Comparison of ENCODE assay signal across 10 cellular contexts in the genomic region with DNA sequence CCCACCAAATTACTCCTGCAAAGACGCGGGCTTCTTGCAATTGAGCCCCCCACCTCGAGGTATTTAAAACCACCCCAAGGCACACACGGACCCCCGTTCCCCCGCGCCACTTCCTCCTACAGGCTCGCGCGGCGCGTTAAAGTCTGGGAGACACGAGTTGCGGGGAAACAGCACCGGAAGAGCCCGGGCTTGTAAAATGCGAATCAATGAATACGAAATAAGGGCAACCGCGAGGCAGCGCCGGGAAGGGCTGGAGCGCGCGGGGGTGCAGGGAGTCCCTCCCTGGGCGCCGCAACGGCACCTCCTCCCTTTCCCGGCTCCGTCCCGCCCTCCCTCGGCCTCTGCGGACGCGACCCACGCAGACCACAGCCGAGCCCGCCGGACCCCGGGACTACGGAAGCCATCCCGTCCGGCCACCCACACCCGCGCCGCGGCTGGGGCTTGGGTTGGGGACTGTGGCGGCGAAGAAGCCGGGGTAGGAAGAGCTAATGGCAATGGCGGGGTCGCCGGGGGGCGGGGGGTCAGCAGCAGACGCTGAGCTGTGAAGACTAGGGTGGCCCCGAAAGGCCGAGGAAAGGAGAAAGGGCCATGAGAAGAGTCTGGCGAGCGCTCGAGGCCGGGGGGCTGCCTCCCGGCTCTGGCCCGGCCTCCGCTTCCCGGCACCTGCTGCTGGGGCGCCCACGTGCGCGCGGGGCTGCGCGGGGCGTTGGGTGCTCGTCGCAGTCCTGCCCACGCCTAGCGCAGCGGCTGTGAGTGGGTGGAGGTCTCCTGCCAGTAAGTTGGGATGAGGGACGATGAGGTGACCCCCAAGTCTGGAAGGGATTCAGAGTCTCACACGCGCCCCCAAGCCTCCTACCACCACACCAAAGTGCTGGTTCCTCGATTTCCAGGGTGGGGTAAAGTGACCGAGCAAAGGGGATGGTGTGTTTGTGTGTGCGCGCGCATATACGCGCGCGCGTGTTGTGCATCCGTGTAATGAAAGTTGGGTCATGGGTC. TPM values are rescaled to one million over a fixed set of nuclear protein-coding genes. Genes with fewer than 3 reads are reported as not detected.
DNase-seq lines count a peak whose midpoint lies in the region; ATAC-seq and TF ChIP-seq lines count a peak whose summit lies in the region.
"Had no signal": no experiment of that assay in that cellular context is flagged by ENCODE, and none has a peak within 500 bp of the region (broad histone marks: within the 10 kb centered on the region; RNA-seq: fewer than 3 reads in every experiment).

No MANE protein-coding gene starts in this region.

- peak; percentile 13 for ATAC-seq in GM23338
- peak; percentile 15 to 25 for ATAC-seq in naive B cell (ENCODE audit: low read depth in 2 of 2)
- ATAC-seq in HG03135 (IDR thresholded peaks at IDR 0.05; ENCODE audit: unreplicated experiment) = no peak

- no peak overlapping the region for H3K27ac ChIP-seq in GM23338 (ENCODE audit: low read depth)

- no peaks in the 10 kb centered on the region for H3K36me3 ChIP-seq in GM23338 (ENCODE audit: insufficient read depth)

- H3K79me2 ChIP-seq in GM23338 (replicated peaks; ENCODE audit: insufficient read depth) = peaks cover 16% of the 10 kb centered on the region

- H3K27ac Mint-ChIP-seq in GM23338 (no peak overlapping the region; the same call in 1 of the 2 replicates), naive B cell (peak overlapping the region; percentile 85 to 96 (median 90))

- H3K36me3 Mint-ChIP-seq in GM23338 (ENCODE audit: low read depth) (peaks cover 6% of the 10 kb centered on the region), naive B cell (peaks cover 2 to 12% of the 10 kb centered on the region in 2 donors)

- H3K27me3 ChIP-seq in GM23338 (ENCODE audit: insufficient read depth) = peaks cover 47% of the 10 kb centered on the region

- peaks cover 26% of the 10 kb centered on the region for H3K27me3 Mint-ChIP-seq in GM23338 (ENCODE audit: insufficient read depth, low read depth, poor library complexity)
- peaks cover 4 to 28% (median 20%) of the 10 kb centered on the region in 3 donors for H3K27me3 Mint-ChIP-seq in naive B cell

- H3K4me2 ChIP-seq in GM23338 = peak overlapping the region; percentile 98

- H3K9me2 ChIP-seq in GM23338 (ENCODE audit: insufficient read depth) = no peaks in the 10 kb centered on the region

- H3K4me3 Mint-ChIP-seq in GM23338 (peak overlapping the region; percentile 85), naive B cell (peak overlapping the region; percentile 82 to 96 (median 94))

- peaks cover 26% of the 10 kb centered on the region for H3K4me1 ChIP-seq in GM23338 (ENCODE audit: insufficient read depth)

- no peaks in the 10 kb centered on the region for H3K9me3 Mint-ChIP-seq in GM23338
- peaks cover 0 to 3% (median 0%) of the 10 kb centered on the region in 7 donors for H3K9me3 Mint-ChIP-seq in naive B cell

- no peaks in the 10 kb centered on the region for H4K20me1 ChIP-seq in GM23338 (replicated peaks; ENCODE audit: insufficient read depth)

- H2AFZ ChIP-seq in GM23338 = peak overlapping the region; percentile 99

- H3F3A ChIP-seq in GM23338 (replicated peaks; ENCODE audit: low read depth) = no peaks in the 10 kb centered on the region

- H3K4me1 Mint-ChIP-seq in GM23338 = peaks cover 30% of the 10 kb centered on the region
- H3K4me1 Mint-ChIP-seq in naive B cell = peaks cover 23 to 28% (median 28%) of the 10 kb centered on the region in 3 donors

- peak; percentile 20 for DNase-seq in AG20443 (ENCODE audit: low spot score)
- peak; percentile 50 for DNase-seq in GM23338 (ENCODE audit: low spot score)
- peak; percentile 44 for DNase-seq in astrocyte of the hippocampus (ENCODE audit: low read depth, low spot score)
- peak; percentile 31 for DNase-seq in naive B cell
- no peak for DNase-seq in H4 (ENCODE audit: low spot score)
- DNase-seq in foreskin melanocyte = no peak
- DNase-seq in Kasumi-1 (lab: John Stamatoyannopoulos, UW) = no peak

- peak overlapping the region; percentile 89 for H3K4me3 ChIP-seq in GM23338

- TF ChIP-seq CTCF in GM23338 (conservative IDR thresholded peaks at IDR 0.05; ENCODE audit: low read depth in 2 of 2) = no peak

TF ChIP-seq in GM23338, 12 proteins besides CTCF, POLR2A, EP300 and RAD21:
- TF ChIP-seq POLR2AphosphoS5 (IDR thresholded peaks at IDR 0.05; ENCODE audit: low read depth) (no peak), CREB1 (CRISPR knock-in tag; IDR thresholded peaks at IDR 0.05; ENCODE audit: low read depth) (no peak), ZNF114 (CRISPR knock-in tag; IDR thresholded peaks at IDR 0.05) (no peak), EZH2 (IDR thresholded peaks at IDR 0.05; ENCODE audit: low read depth, unreplicated experiment) (peak; percentile 28), NANOG (IDR thresholded peaks at IDR 0.05; ENCODE audit: borderline replicate concordance) (no peak), JUNB (IDR thresholded peaks at IDR 0.05; ENCODE audit: unreplicated experiment) (no peak)
- TF ChIP-seq, protein P1, sequence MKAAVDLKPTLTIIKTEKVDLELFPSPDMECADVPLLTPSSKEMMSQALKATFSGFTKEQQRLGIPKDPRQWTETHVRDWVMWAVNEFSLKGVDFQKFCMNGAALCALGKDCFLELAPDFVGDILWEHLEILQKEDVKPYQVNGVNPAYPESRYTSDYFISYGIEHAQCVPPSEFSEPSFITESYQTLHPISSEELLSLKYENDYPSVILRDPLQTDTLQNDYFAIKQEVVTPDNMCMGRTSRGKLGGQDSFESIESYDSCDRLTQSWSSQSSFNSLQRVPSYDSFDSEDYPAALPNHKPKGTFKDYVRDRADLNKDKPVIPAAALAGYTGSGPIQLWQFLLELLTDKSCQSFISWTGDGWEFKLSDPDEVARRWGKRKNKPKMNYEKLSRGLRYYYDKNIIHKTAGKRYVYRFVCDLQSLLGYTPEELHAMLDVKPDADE (IDR thresholded peaks at IDR 0.05) = 0 out of 2 replicates have a peak, but pooled peaks have one; percentile 27
- TF ChIP-seq, protein P2, sequence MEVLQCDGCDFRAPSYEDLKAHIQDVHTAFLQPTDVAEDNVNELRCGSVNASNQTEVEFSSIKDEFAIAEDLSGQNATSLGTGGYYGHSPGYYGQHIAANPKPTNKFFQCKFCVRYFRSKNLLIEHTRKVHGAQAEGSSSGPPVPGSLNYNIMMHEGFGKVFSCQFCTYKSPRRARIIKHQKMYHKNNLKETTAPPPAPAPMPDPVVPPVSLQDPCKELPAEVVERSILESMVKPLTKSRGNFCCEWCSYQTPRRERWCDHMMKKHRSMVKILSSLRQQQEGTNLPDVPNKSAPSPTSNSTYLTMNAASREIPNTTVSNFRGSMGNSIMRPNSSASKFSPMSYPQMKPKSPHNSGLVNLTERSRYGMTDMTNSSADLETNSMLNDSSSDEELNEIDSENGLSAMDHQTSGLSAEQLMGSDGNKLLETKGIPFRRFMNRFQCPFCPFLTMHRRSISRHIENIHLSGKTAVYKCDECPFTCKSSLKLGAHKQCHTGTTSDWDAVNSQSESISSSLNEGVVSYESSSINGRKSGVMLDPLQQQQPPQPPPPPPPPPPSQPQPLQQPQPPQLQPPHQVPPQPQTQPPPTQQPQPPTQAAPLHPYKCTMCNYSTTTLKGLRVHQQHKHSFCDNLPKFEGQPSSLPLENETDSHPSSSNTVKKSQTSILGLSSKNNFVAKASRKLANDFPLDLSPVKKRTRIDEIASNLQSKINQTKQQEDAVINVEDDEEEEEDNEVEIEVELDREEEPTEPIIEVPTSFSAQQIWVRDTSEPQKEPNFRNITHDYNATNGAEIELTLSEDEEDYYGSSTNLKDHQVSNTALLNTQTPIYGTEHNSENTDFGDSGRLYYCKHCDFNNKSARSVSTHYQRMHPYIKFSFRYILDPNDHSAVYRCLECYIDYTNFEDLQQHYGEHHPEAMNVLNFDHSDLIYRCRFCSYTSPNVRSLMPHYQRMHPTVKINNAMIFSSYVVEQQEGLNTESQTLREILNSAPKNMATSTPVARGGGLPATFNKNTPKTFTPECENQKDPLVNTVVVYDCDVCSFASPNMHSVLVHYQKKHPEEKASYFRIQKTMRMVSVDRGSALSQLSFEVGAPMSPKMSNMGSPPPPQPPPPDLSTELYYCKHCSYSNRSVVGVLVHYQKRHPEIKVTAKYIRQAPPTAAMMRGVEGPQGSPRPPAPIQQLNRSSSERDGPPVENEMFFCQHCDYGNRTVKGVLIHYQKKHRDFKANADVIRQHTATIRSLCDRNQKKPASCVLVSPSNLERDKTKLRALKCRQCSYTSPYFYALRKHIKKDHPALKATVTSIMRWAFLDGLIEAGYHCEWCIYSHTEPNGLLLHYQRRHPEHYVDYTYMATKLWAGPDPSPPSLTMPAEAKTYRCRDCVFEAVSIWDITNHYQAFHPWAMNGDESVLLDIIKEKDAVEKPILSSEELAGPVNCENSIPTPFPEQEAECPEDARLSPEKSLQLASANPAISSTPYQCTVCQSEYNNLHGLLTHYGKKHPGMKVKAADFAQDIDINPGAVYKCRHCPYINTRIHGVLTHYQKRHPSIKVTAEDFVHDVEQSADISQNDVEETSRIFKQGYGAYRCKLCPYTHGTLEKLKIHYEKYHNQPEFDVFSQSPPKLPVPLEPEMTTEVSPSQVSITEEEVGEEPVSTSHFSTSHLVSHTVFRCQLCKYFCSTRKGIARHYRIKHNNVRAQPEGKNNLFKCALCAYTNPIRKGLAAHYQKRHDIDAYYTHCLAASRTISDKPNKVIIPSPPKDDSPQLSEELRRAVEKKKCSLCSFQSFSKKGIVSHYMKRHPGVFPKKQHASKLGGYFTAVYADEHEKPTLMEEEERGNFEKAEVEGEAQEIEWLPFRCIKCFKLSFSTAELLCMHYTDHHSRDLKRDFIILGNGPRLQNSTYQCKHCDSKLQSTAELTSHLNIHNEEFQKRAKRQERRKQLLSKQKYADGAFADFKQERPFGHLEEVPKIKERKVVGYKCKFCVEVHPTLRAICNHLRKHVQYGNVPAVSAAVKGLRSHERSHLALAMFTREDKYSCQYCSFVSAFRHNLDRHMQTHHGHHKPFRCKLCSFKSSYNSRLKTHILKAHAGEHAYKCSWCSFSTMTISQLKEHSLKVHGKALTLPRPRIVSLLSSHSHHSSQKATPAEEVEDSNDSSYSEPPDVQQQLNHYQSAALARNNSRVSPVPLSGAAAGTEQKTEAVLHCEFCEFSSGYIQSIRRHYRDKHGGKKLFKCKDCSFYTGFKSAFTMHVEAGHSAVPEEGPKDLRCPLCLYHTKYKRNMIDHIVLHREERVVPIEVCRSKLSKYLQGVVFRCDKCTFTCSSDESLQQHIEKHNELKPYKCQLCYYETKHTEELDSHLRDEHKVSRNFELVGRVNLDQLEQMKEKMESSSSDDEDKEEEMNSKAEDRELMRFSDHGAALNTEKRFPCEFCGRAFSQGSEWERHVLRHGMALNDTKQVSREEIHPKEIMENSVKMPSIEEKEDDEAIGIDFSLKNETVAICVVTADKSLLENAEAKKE (CRISPR knock-in tag; IDR thresholded peaks at IDR 0.05) = no peak

RNA-seq across cellular contexts. Expression of a gene that starts 1.2 kb away (rescaled TPM):
- 20.7 and 26.6 TPM in 2 replicates for total RNA-seq in GM23338 (2014; rRNA removed; shearing (Covaris generic))
- polyA plus RNA-seq in GM23338 (2016; fragmentation: Nextera tagmentation; extraction: Ambion mirVana) (10.8 and 13.0 TPM in 2 replicates), naive B cell (ENCODE audit: low read depth in 6 of 6) (10 to 100 TPM in 4 of 6 donors, 1 to 10 TPM in 2; 3.4 to 17.6 (median 13.4) TPM)
- not detected in 2 replicates for total RNA-seq in H4 (2014; rRNA removed; shearing (Covaris generic))
- total RNA-seq: dermis microvascular lymphatic vessel endothelial cell; T-helper 2 cell treated with Interferon-gamma antibody and Interleukin-4, amounts not matched to agents 100 ng/mL and 5 ng/mL, for 36 hours had no signal

Comparison
In these comparisons a context has a peak if more than half of its experiments do, and no peak if none do; other contexts are left out.
1. DNase-seq: peak in AG20443 (single experiment), GM23338 (single experiment), astrocyte of the hippocampus (single experiment) and naive B cell (single experiment); none in H4 (single experiment), foreskin melanocyte (single experiment) and Kasumi-1 (0 of 2).
2. RNA of a gene that starts 1.2 kb away (total RNA-seq): 20.7 to 26.6 TPM in GM23338; not detected in H4; every median in the first group is over 10 times any median in the second.